Comparison of ENCODE assay signal across 21 cellular contexts in genomic region chr12:119687344-119687865, GRCh38.
"Had no signal": no experiment of that assay in that cellular context is flagged by ENCODE, and none has a peak within 500 bp of the region (broad histone marks: within the 10 kb centered on the region; RNA-seq: fewer than 3 reads in every experiment).

No MANE protein-coding gene starts in this region.

- H3K27ac ChIP-seq: colonic mucosa, esophagus muscularis mucosa, hepatocyte, neutrophil, SK-N-MC, tibial nerve had no signal

- H3K4me3 Mint-ChIP-seq: activated B cell treated with CpG ODN at 0.5 μM for 24 hours; activated CD4-positive, alpha-beta memory T cell treated with anti-CD3 and anti-CD28 coated beads, Interleukin-2, amount 10 ng/mL, durations not matched to agents 7 days and 5 days; activated CD8-positive, alpha-beta memory T cell treated with anti-CD3 and anti-CD28 coated beads, Interleukin-2, amount 10 ng/mL, durations not matched to agents 7 days and 5 days; activated naive CD8-positive, alpha-beta T cell treated with anti-CD3 and anti-CD28 coated beads for 36 hours; activated T-helper 17 cell treated with anti-CD3 and anti-CD28 coated beads, Interleukin-2, amount 50 U/mL, for 72 hours; naive B cell had no signal

- DNase-seq: activated B cell treated with CpG ODN at 0.5 μM for 24 hours; activated CD4-positive, alpha-beta memory T cell treated with anti-CD3 and anti-CD28 coated beads, Interleukin-2, amount 10 ng/mL, durations not matched to agents 7 days and 5 days; activated CD4-positive, alpha-beta T cell treated with anti-CD3 and anti-CD28 coated beads for 4 hours; activated CD8-positive, alpha-beta memory T cell treated with anti-CD3 and anti-CD28 coated beads, Interleukin-2, amount 10 ng/mL, durations not matched to agents 7 days and 5 days; activated naive CD4-positive, alpha-beta T cell; activated naive CD8-positive, alpha-beta T cell treated with anti-CD3 and anti-CD28 coated beads for 36 hours; amniotic stem cell; colonic mucosa; effector CD8-positive, alpha-beta T cell; foreskin fibroblast; islet precursor cell; naive B cell; stimulated activated naive CD8-positive, alpha-beta T cell treated with anti-CD3 and anti-CD28 coated beads, Interleukin-15, Interleukin-2, amounts not matched to agents 100 U/mL and 50 U/mL, for 24 hours; substantia nigra had no signal

- H3K36me3 ChIP-seq: colonic mucosa had no signal

- H3K27me3 ChIP-seq: colonic mucosa, esophagus muscularis mucosa, hepatocyte, neutrophil, tibial nerve had no signal

- H3K4me3 ChIP-seq: colonic mucosa, esophagus muscularis mucosa, hepatocyte, SK-N-MC, tibial nerve had no signal

- H3K36me3 Mint-ChIP-seq: naive B cell had no signal

- H3K9me3 ChIP-seq: colonic mucosa, esophagus muscularis mucosa, neutrophil, tibial nerve had no signal

- H3K4me2 ChIP-seq: hepatocyte had no signal

- H2AFZ ChIP-seq: hepatocyte had no signal

- H3K79me2 ChIP-seq: hepatocyte had no signal

- H3K27me3 Mint-ChIP-seq: activated B cell treated with CpG ODN at 0.5 μM for 24 hours; activated CD4-positive, alpha-beta memory T cell treated with anti-CD3 and anti-CD28 coated beads, Interleukin-2, amount 10 ng/mL, durations not matched to agents 7 days and 5 days; activated CD8-positive, alpha-beta memory T cell treated with anti-CD3 and anti-CD28 coated beads, Interleukin-2, amount 10 ng/mL, durations not matched to agents 7 days and 5 days; activated naive CD8-positive, alpha-beta T cell treated with anti-CD3 and anti-CD28 coated beads for 36 hours; activated T-helper 17 cell treated with anti-CD3 and anti-CD28 coated beads, Interleukin-2, amount 50 U/mL, for 72 hours; naive B cell had no signal

- ATAC-seq: activated CD8-positive, alpha-beta memory T cell treated with anti-CD3 and anti-CD28 coated beads, Interleukin-2, amount 10 ng/mL, durations not matched to agents 7 days and 5 days; activated T-helper 17 cell treated with anti-CD3 and anti-CD28 coated beads, Interleukin-2, amount 50 U/mL, for 72 hours; left lobe of liver; stimulated activated naive CD8-positive, alpha-beta T cell treated with anti-CD3 and anti-CD28 coated beads, Interleukin-15, Interleukin-2, amounts not matched to agents 100 U/mL and 50 U/mL, for 24 hours had no signal

- H3K9me3 Mint-ChIP-seq: activated CD4-positive, alpha-beta memory T cell treated with anti-CD3 and anti-CD28 coated beads, Interleukin-2, amount 10 ng/mL, durations not matched to agents 7 days and 5 days; activated naive CD8-positive, alpha-beta T cell treated with anti-CD3 and anti-CD28 coated beads for 36 hours; activated T-helper 17 cell treated with anti-CD3 and anti-CD28 coated beads, Interleukin-2, amount 50 U/mL, for 72 hours; naive B cell had no signal

- H3K27ac Mint-ChIP-seq: activated B cell treated with CpG ODN at 0.5 μM for 24 hours; activated CD4-positive, alpha-beta memory T cell treated with anti-CD3 and anti-CD28 coated beads, Interleukin-2, amount 10 ng/mL, durations not matched to agents 7 days and 5 days; activated CD8-positive, alpha-beta memory T cell treated with anti-CD3 and anti-CD28 coated beads, Interleukin-2, amount 10 ng/mL, durations not matched to agents 7 days and 5 days; activated naive CD8-positive, alpha-beta T cell treated with anti-CD3 and anti-CD28 coated beads for 36 hours; activated T-helper 17 cell treated with anti-CD3 and anti-CD28 coated beads, Interleukin-2, amount 50 U/mL, for 72 hours; naive B cell had no signal

- H3K4me1 Mint-ChIP-seq: activated T-helper 17 cell treated with anti-CD3 and anti-CD28 coated beads, Interleukin-2, amount 50 U/mL, for 72 hours had no signal
